Comparison of ENCODE assay signal across 1 cellular context in genomic region chr20:699811-700338, GRCh38.
TF ChIP-seq lines count a peak whose summit lies in the region.

No MANE protein-coding gene starts in this region.

TF ChIP-seq in GM23338, 12 proteins besides CTCF, POLR2A, EP300 and RAD21 (continued from another document):
- TF ChIP-seq ZNF462 (CRISPR knock-in tag; IDR thresholded peaks at IDR 0.05) = no peak
